Comparison of ENCODE assay signal across 17 cellular contexts in genomic region chr4:102299302-102299701, GRCh38. TPM values are rescaled to one million over a fixed set of nuclear protein-coding genes. Genes with fewer than 3 reads are reported as not detected.
DNase-seq lines count a peak whose midpoint lies in the region; ATAC-seq and TF ChIP-seq lines count a peak whose summit lies in the region.
"Had no signal": no experiment of that assay in that cellular context is flagged by ENCODE, and none has a peak within 500 bp of the region (broad histone marks: within the 10 kb centered on the region; RNA-seq: fewer than 3 reads in every experiment).

No MANE protein-coding gene starts in this region.

- H3K36me3 Mint-ChIP-seq in natural killer cell: no peaks in the 10 kb centered on the region

- intact Hi-C loops in left lung (cut with DNase I): no loop called here
- intact Hi-C loops in natural killer cell (cut with micrococcal nuclease): no loop called here

- no peaks in the 10 kb centered on the region for H3K27me3 ChIP-seq in left lung
- H3K27me3 ChIP-seq: gastroesophageal sphincter, MG63, ovary had no signal

- DNase-seq in left lung (no peak), T-helper 1 cell (no peak), natural killer cell (no peak), 8988T (no peak), HuH-7.5 (ENCODE audit: low spot score) (no peak)
- DNase-seq: NCI-H1694; NK-92 treated with Interleukin-12 subunit alpha and Interleukin-12 subunit beta, amount 100 ng/mL, for 24 hours had no signal

- H3K27ac Mint-ChIP-seq in natural killer cell: no peak overlapping the region
- H3K27ac Mint-ChIP-seq: activated CD4-positive, alpha-beta memory T cell treated with anti-CD3 and anti-CD28 coated beads, Interleukin-2, amount 10 ng/mL, durations not matched to agents 7 days and 5 days; activated naive CD4-positive, alpha-beta T cell treated with anti-CD3 and anti-CD28 coated beads, Interleukin-2, amount 50 U/mL, for 72 hours had no signal

- peaks cover 0 to 13% of the 10 kb centered on the region in 2 donors for H3K4me1 ChIP-seq in left lung

- H3K27ac ChIP-seq in left lung: peak overlapping the region; percentile 41 to 71
- H3K27ac ChIP-seq: epithelial cell of prostate, gastroesophageal sphincter, ovary had no signal

- peak; percentile 23 for ATAC-seq in GM18511 (IDR thresholded peaks at IDR 0.05; ENCODE audit: unreplicated experiment)
- ATAC-seq in HG02571 (IDR thresholded peaks at IDR 0.05; ENCODE audit: unreplicated experiment): peak; percentile 7
- peak; percentile 2 for ATAC-seq in HG03432 (IDR thresholded peaks at IDR 0.05; ENCODE audit: unreplicated experiment)
- ATAC-seq in left lung: peak; percentile 68
- no peak for ATAC-seq in natural killer cell

- no peak overlapping the region for H3K4me3 ChIP-seq in left lung
- H3K4me3 ChIP-seq: gastroesophageal sphincter, MG63, ovary had no signal

- TF ChIP-seq CTCF in left lung (IDR thresholded peaks at IDR 0.05) (no peak), natural killer cell (IDR thresholded peaks at IDR 0.05) (no peak)

- H3K9me3 Mint-ChIP-seq in natural killer cell: no peaks in the 10 kb centered on the region
- H3K9me3 Mint-ChIP-seq: activated CD4-positive, alpha-beta memory T cell treated with anti-CD3 and anti-CD28 coated beads, Interleukin-2, amount 10 ng/mL, durations not matched to agents 7 days and 5 days; activated naive CD4-positive, alpha-beta T cell treated with anti-CD3 and anti-CD28 coated beads, Interleukin-2, amount 50 U/mL, for 72 hours; activated T-cell treated with anti-CD3 and anti-CD28 coated beads, Interleukin-2, amount 50 U/mL, for 4 hours had no signal

- peaks cover 0 to 10% of the 10 kb centered on the region in 2 donors for H3K4me1 Mint-ChIP-seq in natural killer cell

- no peak overlapping the region for H3K4me3 Mint-ChIP-seq in natural killer cell
- H3K4me3 Mint-ChIP-seq: activated CD4-positive, alpha-beta memory T cell treated with anti-CD3 and anti-CD28 coated beads, Interleukin-2, amount 10 ng/mL, durations not matched to agents 7 days and 5 days; activated T-cell treated with anti-CD3 and anti-CD28 coated beads, Interleukin-2, amount 50 U/mL, for 4 hours had no signal

- no peaks in the 10 kb centered on the region for H3K9me3 ChIP-seq in left lung
- H3K9me3 ChIP-seq: gastroesophageal sphincter, MG63, ovary had no signal

- H3K36me3 ChIP-seq in left lung: peaks cover 0 to 51% of the 10 kb centered on the region in 2 donors
- H3K36me3 ChIP-seq: gastroesophageal sphincter, MG63, ovary had no signal

- no peaks in the 10 kb centered on the region for H3K27me3 Mint-ChIP-seq in natural killer cell (ENCODE audit: low read depth in 2 of 2)
- H3K27me3 Mint-ChIP-seq: activated CD4-positive, alpha-beta memory T cell treated with anti-CD3 and anti-CD28 coated beads, Interleukin-2, amount 10 ng/mL, durations not matched to agents 7 days and 5 days had no signal

RNA-seq across cellular contexts. Expression of gene SLC39A8, which starts 46.0 kb away (rescaled TPM):
- total RNA-seq in left lung (100 to 1,000 TPM; 295 to 318 TPM), natural killer cell (10 to 100 TPM; 18.0 to 20.0 (median 18.2) TPM)

Comparison
In these comparisons a context has a peak if more than half of its experiments do, and no peak if none do; other contexts are left out.
1. ATAC-seq: peak in GM18511 (single experiment), HG02571 (single experiment), HG03432 (single experiment) and left lung (single experiment); none in natural killer cell (0 of 3).
2. RNA of gene SLC39A8, which starts 46.0 kb away (total RNA-seq): 295 to 318 TPM in left lung; 18.0 to 20.0 TPM in natural killer cell; every median in the first group is over 10 times any median in the second.